Comparison of ENCODE assay signal across 12 cellular contexts in the genomic region with DNA sequence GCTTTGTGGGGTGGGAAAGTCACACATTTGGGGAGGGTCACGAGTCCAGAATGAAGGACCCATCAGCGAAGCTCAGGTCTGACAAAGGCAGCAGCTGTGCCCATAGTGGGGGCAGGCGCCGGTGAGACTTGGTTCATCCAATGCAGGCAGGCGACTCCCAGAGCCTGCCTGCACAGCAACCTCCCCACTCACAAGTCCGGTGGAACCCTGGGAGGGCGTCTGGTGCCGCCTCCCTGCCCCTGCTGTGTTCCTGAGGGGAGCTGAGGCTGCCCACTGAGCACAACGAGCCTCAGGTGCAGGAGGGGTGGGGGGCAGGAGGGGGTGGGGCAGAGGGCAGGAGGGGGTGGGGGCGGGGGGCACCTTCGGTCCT. TPM values are rescaled to one million over a fixed set of nuclear protein-coding genes. Genes with fewer than 3 reads are reported as not detected.
A peak's percentile ranks its signal among the peaks of the same experiment; 100 is the strongest.
DNase-seq lines count a peak whose midpoint lies in the region; ATAC-seq and TF ChIP-seq lines count a peak whose summit lies in the region.
"Had no signal": no experiment of that assay in that cellular context is flagged by ENCODE, and none has a peak within 500 bp of the region (broad histone marks: within the 10 kb centered on the region; RNA-seq: fewer than 3 reads in every experiment).

No MANE protein-coding gene starts in this region.

- H3K36me3 ChIP-seq in lower lobe of right lung, result peaks cover 100% of the 10 kb centered on the region

- no peaks in the 10 kb centered on the region for H3K27me3 ChIP-seq in lower lobe of right lung (ENCODE audit: low read depth)
- no peaks in the 10 kb centered on the region for H3K27me3 ChIP-seq in CD4-positive, alpha-beta T cell (ENCODE audit: control insufficient read depth, insufficient read depth, low read length)

- H3K4me1 ChIP-seq in lower lobe of right lung, result no peaks in the 10 kb centered on the region

- no peaks in the 10 kb centered on the region for H3K27me3 Mint-ChIP-seq in WTC11 (ENCODE audit: low read depth)
- H3K27me3 Mint-ChIP-seq in CD4-positive, alpha-beta T cell, result no peaks in the 10 kb centered on the region

- TF ChIP-seq CTCF in WTC11 (IDR thresholded peaks at IDR 0.05) (no peak), lower lobe of right lung (IDR thresholded peaks at IDR 0.05) (no peak)
- TF ChIP-seq CTCF in CD4-positive, alpha-beta T cell (IDR thresholded peaks at IDR 0.05), result no peak

- H3K27ac ChIP-seq in lower lobe of right lung, result no peak overlapping the region
- no peak overlapping the region for H3K27ac ChIP-seq in CD4-positive, alpha-beta T cell (ENCODE audit: low read depth, low read length)
- H3K27ac ChIP-seq: HL-60 had no signal

- H3K4me1 Mint-ChIP-seq in WTC11, result peaks cover 4% of the 10 kb centered on the region; the same call in 1 of the 2 replicates
- no peaks in the 10 kb centered on the region for H3K4me1 Mint-ChIP-seq in CD4-positive, alpha-beta T cell (ENCODE audit: low read depth)

- peaks cover 51% of the 10 kb centered on the region for H3K36me3 Mint-ChIP-seq in WTC11
- peaks cover 74% of the 10 kb centered on the region for H3K36me3 Mint-ChIP-seq in CD4-positive, alpha-beta T cell (ENCODE audit: low read depth)

- POLR2A ChIA-PET in WTC11 (lab: Charles Lee), result no interaction called here
- POLR2A ChIA-PET in CD4-positive, alpha-beta T cell (lab: Charles Lee), result no interaction called here

- H3K27ac Mint-ChIP-seq in WTC11, result no peak overlapping the region
- no peak overlapping the region for H3K27ac Mint-ChIP-seq in CD4-positive, alpha-beta T cell
- H3K27ac Mint-ChIP-seq: GM23338 had no signal

- H3K9me3 ChIP-seq in lower lobe of right lung, result no peaks in the 10 kb centered on the region
- H3K9me3 ChIP-seq in CD4-positive, alpha-beta T cell (ENCODE audit: control insufficient read depth, low read length), result no peaks in the 10 kb centered on the region

- no peak overlapping the region for H3K4me3 Mint-ChIP-seq in WTC11
- H3K4me3 Mint-ChIP-seq in CD4-positive, alpha-beta T cell, result no peak overlapping the region
- H3K4me3 Mint-ChIP-seq: GM23338 had no signal

- H3K9me3 Mint-ChIP-seq in WTC11, result no peaks in the 10 kb centered on the region
- H3K9me3 Mint-ChIP-seq in CD4-positive, alpha-beta T cell, result no peaks in the 10 kb centered on the region
- H3K9me3 Mint-ChIP-seq: GM23338 had no signal

- ATAC-seq in left ventricle myocardium superior (no peak), Right ventricle myocardium superior (ENCODE audit: poor library complexity) (no peak), WTC11 (no peak), lower lobe of right lung (no peak), sciatic nerve (no peak)
- ATAC-seq in CD4-positive, alpha-beta T cell (ENCODE audit: poor library complexity), result no peak
- ATAC-seq: GM23338 had no signal

- CTCF ChIA-PET in WTC11 (lab: Charles Lee), result no interaction called here
- CTCF ChIA-PET in CD4-positive, alpha-beta T cell (lab: Charles Lee), result no interaction called here

- no peak overlapping the region for H3K4me3 ChIP-seq in lower lobe of right lung
- H3K4me3 ChIP-seq: GM23338 had no signal

- intact Hi-C loops in left ventricle myocardium superior (cut with micrococcal nuclease) (no loop called here), Right ventricle myocardium superior (cut with DNase I) (loop anchor here (10.0 kb wide), 1 partner anchor 174 kb away; no protein-coding TSS in a partner anchor), lower lobe of right lung (cut with DNase I) (no loop called here), sciatic nerve (cut with DNase I) (no loop called here)
- intact Hi-C loops in CD4-positive, alpha-beta T cell (cut with DNase I, micrococcal nuclease), result no loop called here

- DNase-seq in left ventricle myocardium superior (peak; percentile 13), Right ventricle myocardium superior (no peak), WTC11 (ENCODE audit: low spot score) (peak; percentile 8), lower lobe of right lung (peak; percentile 20), NCI-H1092 treated with DMSO at 0.1 percent for 48 hours (lab: John Stamatoyannopoulos, UW) (no peak), sciatic nerve (ENCODE audit: low spot score) (no peak)
- DNase-seq in CD4-positive, alpha-beta T cell, result no peak
- DNase-seq: DMS79, H7 had no signal

TF ChIP-seq in WTC11, 78 proteins besides CTCF, POLR2A, EP300 and RAD21 (continues in another document):
- TF ChIP-seq, protein P1, sequence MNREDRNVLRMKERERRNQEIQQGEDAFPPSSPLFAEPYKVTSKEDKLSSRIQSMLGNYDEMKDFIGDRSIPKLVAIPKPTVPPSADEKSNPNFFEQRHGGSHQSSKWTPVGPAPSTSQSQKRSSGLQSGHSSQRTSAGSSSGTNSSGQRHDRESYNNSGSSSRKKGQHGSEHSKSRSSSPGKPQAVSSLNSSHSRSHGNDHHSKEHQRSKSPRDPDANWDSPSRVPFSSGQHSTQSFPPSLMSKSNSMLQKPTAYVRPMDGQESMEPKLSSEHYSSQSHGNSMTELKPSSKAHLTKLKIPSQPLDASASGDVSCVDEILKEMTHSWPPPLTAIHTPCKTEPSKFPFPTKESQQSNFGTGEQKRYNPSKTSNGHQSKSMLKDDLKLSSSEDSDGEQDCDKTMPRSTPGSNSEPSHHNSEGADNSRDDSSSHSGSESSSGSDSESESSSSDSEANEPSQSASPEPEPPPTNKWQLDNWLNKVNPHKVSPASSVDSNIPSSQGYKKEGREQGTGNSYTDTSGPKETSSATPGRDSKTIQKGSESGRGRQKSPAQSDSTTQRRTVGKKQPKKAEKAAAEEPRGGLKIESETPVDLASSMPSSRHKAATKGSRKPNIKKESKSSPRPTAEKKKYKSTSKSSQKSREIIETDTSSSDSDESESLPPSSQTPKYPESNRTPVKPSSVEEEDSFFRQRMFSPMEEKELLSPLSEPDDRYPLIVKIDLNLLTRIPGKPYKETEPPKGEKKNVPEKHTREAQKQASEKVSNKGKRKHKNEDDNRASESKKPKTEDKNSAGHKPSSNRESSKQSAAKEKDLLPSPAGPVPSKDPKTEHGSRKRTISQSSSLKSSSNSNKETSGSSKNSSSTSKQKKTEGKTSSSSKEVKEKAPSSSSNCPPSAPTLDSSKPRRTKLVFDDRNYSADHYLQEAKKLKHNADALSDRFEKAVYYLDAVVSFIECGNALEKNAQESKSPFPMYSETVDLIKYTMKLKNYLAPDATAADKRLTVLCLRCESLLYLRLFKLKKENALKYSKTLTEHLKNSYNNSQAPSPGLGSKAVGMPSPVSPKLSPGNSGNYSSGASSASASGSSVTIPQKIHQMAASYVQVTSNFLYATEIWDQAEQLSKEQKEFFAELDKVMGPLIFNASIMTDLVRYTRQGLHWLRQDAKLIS (CRISPR knock-in tag; IDR thresholded peaks at IDR 0.05; ENCODE audit: borderline replicate concordance), result no peak
- TF ChIP-seq, protein P2, sequence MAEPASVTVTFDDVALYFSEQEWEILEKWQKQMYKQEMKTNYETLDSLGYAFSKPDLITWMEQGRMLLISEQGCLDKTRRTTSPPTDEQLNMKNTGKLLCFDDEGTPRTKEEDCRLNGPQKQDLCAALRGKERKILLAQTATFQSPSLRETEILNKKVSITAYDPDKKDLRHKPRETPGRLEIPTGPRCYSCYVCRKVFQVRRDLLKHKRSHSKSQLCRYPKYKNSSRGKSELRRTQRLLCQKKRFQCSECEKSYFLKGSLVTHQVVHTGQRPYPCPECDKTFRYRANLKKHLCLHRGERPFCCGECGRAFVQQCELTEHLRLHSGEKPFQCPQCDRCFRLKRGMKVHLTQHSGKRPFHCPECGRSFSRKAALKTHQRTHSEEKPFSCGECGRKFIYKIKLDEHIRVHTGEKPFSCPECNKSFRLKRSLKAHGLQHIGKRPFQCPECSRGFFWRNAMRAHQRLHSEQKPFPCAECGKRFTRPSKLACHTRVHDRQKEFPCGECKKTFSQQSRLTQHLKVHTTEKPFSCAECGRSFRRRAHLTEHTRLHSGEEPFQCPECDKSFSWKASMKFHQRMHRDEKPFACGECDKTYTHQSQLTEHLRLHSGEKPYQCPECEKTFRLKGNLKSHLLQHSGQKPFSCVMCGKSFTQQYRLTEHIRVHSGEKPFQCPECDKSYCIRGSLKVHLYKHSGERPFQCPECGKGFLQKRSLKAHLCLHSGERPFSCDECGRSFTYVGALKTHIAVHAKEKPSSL (CRISPR knock-in tag; conservative IDR thresholded peaks at IDR 0.05), result no peak
- TF ChIP-seq FOXJ3 (CRISPR knock-in tag; IDR thresholded peaks at IDR 0.05; ENCODE audit: borderline replicate concordance), result no peak
- no peak for TF ChIP-seq HMGA2 (CRISPR knock-in tag; IDR thresholded peaks at IDR 0.05)
- no peak for TF ChIP-seq ZBTB43 (CRISPR knock-in tag; IDR thresholded peaks at IDR 0.05)
- no peak for TF ChIP-seq TEAD4 (CRISPR knock-in tag; IDR thresholded peaks at IDR 0.05)
- TF ChIP-seq ETV6 (CRISPR knock-in tag; IDR thresholded peaks at IDR 0.05), result no peak
- no peak for TF ChIP-seq JUN (CRISPR knock-in tag; IDR thresholded peaks at IDR 0.05)
- no peak for TF ChIP-seq ATF1 (CRISPR knock-in tag; IDR thresholded peaks at IDR 0.05)
- no peak for TF ChIP-seq IRF2 (CRISPR knock-in tag; IDR thresholded peaks at IDR 0.05; ENCODE audit: borderline replicate concordance, low read depth)

RNA-seq across cellular contexts. Expression of gene LRPAP1, which starts 13.7 kb away (rescaled TPM):
- total RNA-seq in left ventricle myocardium superior (307 TPM), Right ventricle myocardium superior (280 TPM), WTC11 (2021) (90.8 to 106 TPM (median 97.4 TPM) in 3 replicates), lower lobe of right lung (224 TPM), sciatic nerve (105 TPM)
- 10 to 100 TPM; 84.2 to 88.0 TPM for total RNA-seq in CD4-positive, alpha-beta T cell

RNA-seq across cellular contexts. Expression of gene DOK7, which starts 55.4 kb away (rescaled TPM):
- total RNA-seq in left ventricle myocardium superior (35.5 TPM), Right ventricle myocardium superior (33.7 TPM), WTC11 (2021) (0.22 to 0.46 TPM (median 0.44 TPM) in 3 replicates), lower lobe of right lung (4.0 TPM), sciatic nerve (not detected)
- not detected for total RNA-seq in CD4-positive, alpha-beta T cell
- total RNA-seq: G401 had no signal

Comparison
In these comparisons a context has a peak if more than half of its experiments do, and no peak if none do; other contexts are left out.
1. DNase-seq: peak in left ventricle myocardium superior (single experiment), WTC11 (single experiment) and lower lobe of right lung (single experiment); none in Right ventricle myocardium superior (single experiment), NCI-H1092 treated with DMSO at 0.1 percent for 48 hours (single experiment), CD4-positive, alpha-beta T cell (0 of 10) and sciatic nerve (single experiment).